28 cellular contexts compared by ENCODE assay signal in the genomic region with DNA sequence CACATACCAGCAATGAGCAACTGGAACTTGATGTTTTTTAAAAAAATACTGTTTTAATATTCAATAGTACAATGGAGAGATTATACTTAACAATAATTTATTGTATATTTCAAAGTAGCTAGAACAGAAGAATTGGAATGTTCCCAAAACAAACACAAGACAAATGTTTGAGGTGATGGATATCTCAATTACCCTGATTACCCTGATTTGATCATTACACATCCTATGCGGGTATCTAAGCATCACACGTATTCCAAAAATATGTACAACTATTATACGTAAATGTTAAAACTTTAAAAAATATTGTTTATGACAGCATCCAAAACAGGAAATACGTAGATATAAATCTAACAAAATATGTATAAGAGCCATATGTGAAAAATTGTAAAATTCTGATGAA.
"Had no signal": no experiment of that assay in that cellular context is flagged by ENCODE, and none has a peak within 500 bp of the region (broad histone marks: within the 10 kb centered on the region; RNA-seq: fewer than 3 reads in every experiment).

No MANE protein-coding gene starts in this region.

- ATAC-seq: stimulated activated effector memory CD8-positive, alpha-beta T cell treated with anti-CD3 and anti-CD28 coated beads, Interleukin-12 subunit alpha, Interleukin-12 subunit beta, amount 100 ng/mL, for 72 hours; stimulated activated memory B cell treated with anti-CD40 and anti-IgM and Interleukin-4, amounts not matched to agents 10 μg/mL and 1 μg/mL and 100 μg/mL, for 72 hours; stimulated activated naive B cell treated with anti-CD40 and anti-IgM and Interleukin-4, amounts not matched to agents 10 μg/mL and 1 μg/mL and 100 μg/mL, for 72 hours; stimulated activated naive CD8-positive, alpha-beta T cell treated with anti-CD3 and anti-CD28 coated beads, Interleukin-15, amount 100 ng/mL, for 72 hours; stimulated activated naive CD8-positive, alpha-beta T cell treated with anti-CD3 and anti-CD28 coated beads, Interleukin-15, Interleukin-2, amounts not matched to agents 100 U/mL and 50 U/mL, for 24 hours; upper lobe of right lung had no signal

- H3K4me1 Mint-ChIP-seq: stimulated activated memory B cell treated with anti-CD40 and anti-IgM and Interleukin-4, amounts not matched to agents 10 μg/mL and 1 μg/mL and 100 μg/mL, for 72 hours; stimulated activated naive B cell treated with anti-CD40 and anti-IgM and Interleukin-4, amounts not matched to agents 10 μg/mL and 1 μg/mL and 100 μg/mL, for 72 hours; stimulated activated naive CD8-positive, alpha-beta T cell treated with anti-CD3 and anti-CD28 coated beads, Interleukin-15, amount 100 ng/mL, for 72 hours had no signal

- H3K4me1 ChIP-seq: stomach, suprapubic skin, thyroid gland, tibial artery, tibial nerve, transverse colon, upper lobe of left lung, upper lobe of right lung, uterus, vagina had no signal

- H3K36me3 ChIP-seq: suprapubic skin, thoracic aorta, thyroid gland, tibial nerve, transverse colon, upper lobe of right lung, uterus had no signal

- H3K27ac ChIP-seq: stomach, suprapubic skin, thoracic aorta, thyroid gland, tibial artery, tibial nerve, transverse colon, upper lobe of left lung, upper lobe of right lung, uterus, vagina had no signal

- H3K9me3 ChIP-seq: suprapubic skin, testis, thoracic aorta, thyroid gland, upper lobe of right lung, uterus, vagina had no signal

- FAIRE-seq: urothelium cell line had no signal

- H3K4me3 ChIP-seq: stomach, suprapubic skin, testis, thoracic aorta, thyroid gland, tibial artery, tibial nerve, transverse colon, upper lobe of left lung, upper lobe of right lung, uterus, vagina had no signal

- H3K27me3 Mint-ChIP-seq: stimulated activated memory B cell treated with anti-CD40 and anti-IgM and Interleukin-4, amounts not matched to agents 10 μg/mL and 1 μg/mL and 100 μg/mL, for 72 hours; stimulated activated naive B cell treated with anti-CD40 and anti-IgM and Interleukin-4, amounts not matched to agents 10 μg/mL and 1 μg/mL and 100 μg/mL, for 72 hours; stimulated activated naive CD8-positive, alpha-beta T cell treated with anti-CD3 and anti-CD28 coated beads, Interleukin-15, amount 100 ng/mL, for 72 hours; stimulated activated naive CD8-positive, alpha-beta T cell treated with anti-CD3 and anti-CD28 coated beads, Interleukin-15, Interleukin-2, amounts not matched to agents 100 ng/mL and 50 ng/mL, for 24 hours; type B pancreatic cell had no signal

- H3K27me3 ChIP-seq: stomach, suprapubic skin, testis, thyroid gland, tibial artery, tibial nerve, transverse colon, upper lobe of left lung, upper lobe of right lung, uterus, vagina had no signal

- H3K27ac Mint-ChIP-seq: stimulated activated effector memory CD8-positive, alpha-beta T cell treated with anti-CD3 and anti-CD28 coated beads, Interleukin-12 subunit alpha, Interleukin-12 subunit beta, amount 100 ng/mL, for 72 hours; stimulated activated memory B cell treated with anti-CD40 and anti-IgM and Interleukin-4, amounts not matched to agents 10 μg/mL and 1 μg/mL and 100 μg/mL, for 72 hours; stimulated activated naive B cell treated with anti-CD40 and anti-IgM and Interleukin-4, amounts not matched to agents 10 μg/mL and 1 μg/mL and 100 μg/mL, for 72 hours; stimulated activated naive CD8-positive, alpha-beta T cell treated with anti-CD3 and anti-CD28 coated beads, Interleukin-15, amount 100 ng/mL, for 72 hours; stimulated activated naive CD8-positive, alpha-beta T cell treated with anti-CD3 and anti-CD28 coated beads, Interleukin-15, Interleukin-2, amounts not matched to agents 100 ng/mL and 50 ng/mL, for 24 hours; type B pancreatic cell had no signal

- H3K4me3 Mint-ChIP-seq: stimulated activated effector memory CD8-positive, alpha-beta T cell treated with anti-CD3 and anti-CD28 coated beads, Interleukin-12 subunit alpha, Interleukin-12 subunit beta, amount 100 ng/mL, for 72 hours; stimulated activated memory B cell treated with anti-CD40 and anti-IgM and Interleukin-4, amounts not matched to agents 10 μg/mL and 1 μg/mL and 100 μg/mL, for 72 hours; stimulated activated naive B cell treated with anti-CD40 and anti-IgM and Interleukin-4, amounts not matched to agents 10 μg/mL and 1 μg/mL and 100 μg/mL, for 72 hours; stimulated activated naive CD8-positive, alpha-beta T cell treated with anti-CD3 and anti-CD28 coated beads, Interleukin-15, amount 100 ng/mL, for 72 hours; stimulated activated naive CD8-positive, alpha-beta T cell treated with anti-CD3 and anti-CD28 coated beads, Interleukin-15, Interleukin-2, amounts not matched to agents 100 ng/mL and 50 ng/mL, for 24 hours; type B pancreatic cell had no signal

- H3K36me3 Mint-ChIP-seq: stimulated activated effector memory CD8-positive, alpha-beta T cell treated with anti-CD3 and anti-CD28 coated beads, Interleukin-12 subunit alpha, Interleukin-12 subunit beta, amount 100 ng/mL, for 72 hours; type B pancreatic cell had no signal

- DNase-seq: stimulated activated CD4-positive, alpha-beta T cell treated with anti-CD3 and anti-CD28 coated beads, Interleukin-2, amount 100 ng/mL, for 48 hours; stimulated activated CD4-positive, alpha-beta T cell treated with anti-CD3 and anti-CD28 coated beads, Interleukin-4, amount 100 ng/mL, for 1 hour; stimulated activated CD4-positive, alpha-beta T cell treated with anti-CD3 and anti-CD28 coated beads, Interleukin-4, amount 100 ng/mL, for 24 hours; stimulated activated CD4-positive, alpha-beta T cell treated with anti-CD3 and anti-CD28 coated beads, Interleukin-4, amount 100 ng/mL, for 4 hours; stimulated activated CD8-positive, alpha-beta memory T cell treated with anti-CD3 and anti-CD28 coated beads, Interleukin-4, amount 100 ng/mL, for 48 hours; stimulated activated naive B cell treated with anti-CD40 and anti-IgM and Interleukin-4, amounts not matched to agents 10 μg/mL and 1 μg/mL and 100 μg/mL, for 72 hours; stimulated activated naive CD4-positive, alpha-beta T cell; stimulated activated naive CD4-positive, alpha-beta T cell treated with Interleukin-2 at 50 U/mL for 16 hours; stimulated activated naive CD8-positive, alpha-beta T cell treated with anti-CD3 and anti-CD28 coated beads, Interleukin-15, amount 100 ng/mL, for 72 hours; stimulated activated naive CD8-positive, alpha-beta T cell treated with anti-CD3 and anti-CD28 coated beads, Interleukin-15, Interleukin-2, amounts not matched to agents 100 U/mL and 50 U/mL, for 24 hours; stomach; substantia nigra; testis; thyroid gland; tibial artery; transverse colon; upper lobe of left lung; upper lobe of right lung; uterus had no signal
